Comparison of ENCODE assay signal across 15 cellular contexts in genomic region chr11:108718466-108718865, GRCh38.
"Had no signal": no experiment of that assay in that cellular context is flagged by ENCODE, and none has a peak within 500 bp of the region (broad histone marks: within the 10 kb centered on the region; RNA-seq: fewer than 3 reads in every experiment).

No MANE protein-coding gene starts in this region.

- DNase-seq: activated CD4-positive, alpha-beta T cell treated with anti-CD3 and anti-CD28 coated beads for 1 hour; activated CD4-positive, alpha-beta T cell treated with anti-CD3 and anti-CD28 coated beads, Interleukin-2, amount 50 U/mL, for 4 hours; activated gamma-delta T cell; amniotic stem cell; effector memory CD8-positive, alpha-beta T cell; foreskin keratinocyte; left colon; lower lobe of right lung; stimulated activated CD4-positive, alpha-beta T cell treated with anti-CD3 and anti-CD28 coated beads, Interleukin-2, amount 100 ng/mL, for 24 hours; stimulated activated naive CD4-positive, alpha-beta T cell treated with Interleukin-2 at 50 U/mL for 16 hours; thyroid gland; WERI-Rb-1 had no signal

- H3K27me3 ChIP-seq: cardiac muscle cell, foreskin keratinocyte, hepatocyte, right atrium auricular region, thyroid gland had no signal

- H3K4me3 ChIP-seq: cardiac muscle cell, hepatocyte, lower lobe of right lung, right atrium auricular region, thyroid gland had no signal
